ENCODE assay signal across 31 cellular contexts in genomic region chr17:14621826-14622621, GRCh38.
DNase-seq lines count a peak whose midpoint lies in the region; ATAC-seq and TF ChIP-seq lines count a peak whose summit lies in the region.
"Had no signal": no experiment of that assay in that cellular context is flagged by ENCODE, and none has a peak within 500 bp of the region (broad histone marks: within the 10 kb centered on the region; RNA-seq: fewer than 3 reads in every experiment).

No MANE protein-coding gene starts in this region.

- H3K27me3 Mint-ChIP-seq in stimulated activated memory B cell treated with anti-CD40 and anti-IgM and Interleukin-4, amounts not matched to agents 10 μg/mL and 1 μg/mL and 100 μg/mL, for 72 hours, result peaks cover 41% of the 10 kb centered on the region
- H3K27me3 Mint-ChIP-seq: dendritic cell treated with granulocyte-macrophage colony-stimulating factor and Interleukin-4, amounts not matched to agents 40 ng/mL and 50 ng/mL, for 4 days had no signal

- H3K79me2 ChIP-seq in osteoblast (ENCODE audit: insufficient read depth, low read length), result no peaks in the 10 kb centered on the region

- H4K20me1 ChIP-seq in osteoblast (ENCODE audit: insufficient read depth, low read length), result no peaks in the 10 kb centered on the region

- H3K4me3 ChIP-seq in HEK293 (ENCODE audit: low read depth, low read length), result no peak overlapping the region
- no peak overlapping the region for H3K4me3 ChIP-seq in osteoblast (ENCODE audit: insufficient read depth, low read length)
- H3K4me3 ChIP-seq: pancreas had no signal

- H3K27ac Mint-ChIP-seq in stimulated activated memory B cell treated with anti-CD40 and anti-IgM and Interleukin-4, amounts not matched to agents 10 μg/mL and 1 μg/mL and 100 μg/mL, for 72 hours, result no peak overlapping the region
- H3K27ac Mint-ChIP-seq: activated naive CD4-positive, alpha-beta T cell treated with anti-CD3 and anti-CD28 coated beads, Interleukin-2, amount 50 U/mL, for 24 hours; activated T-helper 2 cell treated with anti-CD3 and anti-CD28 coated beads, Interferon-gamma antibody, Interleukin-2, Interleukin-4, amounts not matched to agents 10 μg/mL and 5 μg/mL and 100 μg/mL, durations not matched to agents 14 hours and 24 hours and 36 hours; dendritic cell treated with granulocyte-macrophage colony-stimulating factor and Interleukin-4, amounts not matched to agents 40 ng/mL and 50 ng/mL, for 4 days; endodermal cell; naive thymus-derived CD4-positive, alpha-beta T cell; T-helper 2 cell treated with Interferon-gamma antibody and Interleukin-4, amounts not matched to agents 5 μg/mL and 100 μg/mL, for 36 hours; type B pancreatic cell had no signal

- no peaks in the 10 kb centered on the region for H3K36me3 Mint-ChIP-seq in stimulated activated memory B cell treated with anti-CD40 and anti-IgM and Interleukin-4, amounts not matched to agents 10 μg/mL and 1 μg/mL and 100 μg/mL, for 72 hours
- H3K36me3 Mint-ChIP-seq: activated naive CD4-positive, alpha-beta T cell treated with anti-CD3 and anti-CD28 coated beads, Interleukin-2, amount 50 U/mL, for 24 hours; brain; naive thymus-derived CD4-positive, alpha-beta T cell; type B pancreatic cell had no signal

- H2AFZ ChIP-seq in osteoblast (ENCODE audit: low read length), result peak overlapping the region; percentile 20

- ATAC-seq in foreskin keratinocyte (peak; percentile 56), HG03175 (IDR thresholded peaks at IDR 0.05; ENCODE audit: unreplicated experiment) (no peak)
- ATAC-seq in stimulated activated memory B cell treated with anti-CD40 and anti-IgM and Interleukin-4, amounts not matched to agents 10 μg/mL and 1 μg/mL and 100 μg/mL, for 72 hours, result no peak
- ATAC-seq: esophagus mucosa; naive thymus-derived CD4-positive, alpha-beta T cell; pancreas had no signal

- H3K27ac ChIP-seq in HEK293 (ENCODE audit: extremely low read depth, low read depth, low read length), result peak overlapping the region; percentile 84
- peak overlapping the region; percentile 40 for H3K27ac ChIP-seq in foreskin keratinocyte
- H3K27ac ChIP-seq in osteoblast (ENCODE audit: low read depth, low read length), result no peak overlapping the region
- H3K27ac ChIP-seq: pancreas, VCaP had no signal

- no peaks in the 10 kb centered on the region for H3K9me3 Mint-ChIP-seq in stimulated activated memory B cell treated with anti-CD40 and anti-IgM and Interleukin-4, amounts not matched to agents 10 μg/mL and 1 μg/mL and 100 μg/mL, for 72 hours
- H3K9me3 Mint-ChIP-seq: activated naive CD4-positive, alpha-beta T cell treated with anti-CD3 and anti-CD28 coated beads, Interleukin-2, amount 50 U/mL, for 24 hours; activated T-helper 2 cell treated with anti-CD3 and anti-CD28 coated beads, Interferon-gamma antibody, Interleukin-2, Interleukin-4, amounts not matched to agents 10 μg/mL and 5 μg/mL and 100 μg/mL, durations not matched to agents 14 hours and 24 hours and 36 hours; endodermal cell; T-helper 2 cell treated with Interferon-gamma antibody and Interleukin-4, amounts not matched to agents 5 μg/mL and 100 μg/mL, for 36 hours; type B pancreatic cell had no signal

- POLR2A ChIA-PET in HEK293 (lab: Yijun Ruan, JAX), result interaction anchor here (2.1 kb wide), 1 partner anchor 321 kb away, joined by 14 read pairs; the partner anchor contains the start of gene HS3ST3B1

- no peaks in the 10 kb centered on the region for H3K4me1 Mint-ChIP-seq in stimulated activated memory B cell treated with anti-CD40 and anti-IgM and Interleukin-4, amounts not matched to agents 10 μg/mL and 1 μg/mL and 100 μg/mL, for 72 hours
- H3K4me1 Mint-ChIP-seq: activated naive CD4-positive, alpha-beta T cell treated with anti-CD3 and anti-CD28 coated beads, Interleukin-2, amount 50 U/mL, for 24 hours had no signal

- CTCF ChIA-PET in HEK293 (lab: Yijun Ruan, JAX), result interaction anchor here (0.8 kb wide), 1 partner anchor 194 kb away, joined by 3 read pairs; no protein-coding TSS in a partner anchor

- H3K4me3 Mint-ChIP-seq in stimulated activated memory B cell treated with anti-CD40 and anti-IgM and Interleukin-4, amounts not matched to agents 10 μg/mL and 1 μg/mL and 100 μg/mL, for 72 hours, result no peak overlapping the region
- H3K4me3 Mint-ChIP-seq: activated naive CD4-positive, alpha-beta T cell treated with anti-CD3 and anti-CD28 coated beads, Interleukin-2, amount 50 U/mL, for 24 hours; dendritic cell treated with granulocyte-macrophage colony-stimulating factor and Interleukin-4, amounts not matched to agents 40 ng/mL and 50 ng/mL, for 4 days; endodermal cell; naive thymus-derived CD4-positive, alpha-beta T cell; T-helper 2 cell treated with Interferon-gamma antibody and Interleukin-4, amounts not matched to agents 5 μg/mL and 100 μg/mL, for 36 hours; type B pancreatic cell had no signal

- TF ChIP-seq CTCF in HEK293 (tag by site-specific recombination; IDR thresholded peaks at IDR 0.05), result no peak
- no peak for TF ChIP-seq CTCF in foreskin keratinocyte (conservative IDR thresholded peaks at IDR 0.05)
- TF ChIP-seq CTCF in osteoblast (IDR thresholded peaks at IDR 0.05; ENCODE audit: extremely low read depth, low read depth, low read length), result no peak
- no peak for TF ChIP-seq CTCF in GM13977 (IDR thresholded peaks at IDR 0.05; ENCODE audit: extremely low read depth, insufficient read depth, missing control alignments)

- peak; percentile 87 to 93 for DNase-seq in NOMO-1 (lab: John Stamatoyannopoulos, UW; ENCODE audit: unreplicated experiment in 2 of 2)
- DNase-seq in foreskin keratinocyte, result no peak
- DNase-seq in osteoblast (ENCODE audit: insufficient read length, low spot score, missing footprints), result no peak
- DNase-seq in GM13977 (ENCODE audit: low spot score), result no peak
- DNase-seq: activated CD4-positive, alpha-beta T cell treated with anti-CD3 and anti-CD28 coated beads for 48 hours; amniotic stem cell; C1 segment of cervical spinal cord; Caco-2; DMS79 treated with DMSO at 0.1 percent for 48 hours; endodermal cell; Karpas-422; naive thymus-derived CD4-positive, alpha-beta T cell; NCI-H1092; NCI-H1930; NCI-H524 treated with DMSO at 0.1 percent for 48 hours; pancreas; retina; SHP77 treated with DMSO at 0.1 percent for 48 hours; small intestine; stimulated activated naive CD4-positive, alpha-beta T cell had no signal

- no peaks in the 10 kb centered on the region for H3K9me3 ChIP-seq in HEK293 (ENCODE audit: control insufficient read depth, insufficient read depth, low read depth, low read length)
- H3K9me3 ChIP-seq in osteoblast (ENCODE audit: low read depth, low read length), result no peaks in the 10 kb centered on the region
- H3K9me3 ChIP-seq: Caco-2, pancreas had no signal

- no peak overlapping the region for H3K4me2 ChIP-seq in osteoblast (ENCODE audit: insufficient read depth, low read length)

- in situ Hi-C loops in GM13977 (cut with MboI; ENCODE audit: low pct_unique_long_range_greater_than_20kb, low sequenced_read_pairs, unreplicated experiment), result no loop called here

- H3K36me3 ChIP-seq in HEK293 (ENCODE audit: control insufficient read depth in 2 of 2, insufficient read depth in 1 of 2, low read length in 2 of 2) (no peaks in the 10 kb centered on the region), osteoblast (ENCODE audit: insufficient read depth, low read length) (no peaks in the 10 kb centered on the region)
- H3K36me3 ChIP-seq: pancreas had no signal

- H3K4me1 ChIP-seq in HEK293 (ENCODE audit: control insufficient read depth, insufficient read depth, low read length), result peaks cover 19% of the 10 kb centered on the region
- peaks cover 24% of the 10 kb centered on the region for H3K4me1 ChIP-seq in foreskin keratinocyte
- no peaks in the 10 kb centered on the region for H3K4me1 ChIP-seq in osteoblast (ENCODE audit: insufficient read depth, low read length)
- H3K4me1 ChIP-seq: Caco-2, pancreas had no signal

- no peaks in the 10 kb centered on the region for H3K27me3 ChIP-seq in foreskin keratinocyte
- H3K27me3 ChIP-seq in osteoblast (ENCODE audit: insufficient read depth, low read length), result peaks cover 5% of the 10 kb centered on the region
- H3K27me3 ChIP-seq: pancreas had no signal

TF ChIP-seq in HEK293, 187 proteins besides CTCF, POLR2A, EP300 and RAD21 (continues in another document):
- TF ChIP-seq ZBTB17 (tag by site-specific recombination; IDR thresholded peaks at IDR 0.05), result peak; percentile 71
- no peak for TF ChIP-seq ZNF488 (tag by site-specific recombination; IDR thresholded peaks at IDR 0.05)
- TF ChIP-seq, protein P1, sequence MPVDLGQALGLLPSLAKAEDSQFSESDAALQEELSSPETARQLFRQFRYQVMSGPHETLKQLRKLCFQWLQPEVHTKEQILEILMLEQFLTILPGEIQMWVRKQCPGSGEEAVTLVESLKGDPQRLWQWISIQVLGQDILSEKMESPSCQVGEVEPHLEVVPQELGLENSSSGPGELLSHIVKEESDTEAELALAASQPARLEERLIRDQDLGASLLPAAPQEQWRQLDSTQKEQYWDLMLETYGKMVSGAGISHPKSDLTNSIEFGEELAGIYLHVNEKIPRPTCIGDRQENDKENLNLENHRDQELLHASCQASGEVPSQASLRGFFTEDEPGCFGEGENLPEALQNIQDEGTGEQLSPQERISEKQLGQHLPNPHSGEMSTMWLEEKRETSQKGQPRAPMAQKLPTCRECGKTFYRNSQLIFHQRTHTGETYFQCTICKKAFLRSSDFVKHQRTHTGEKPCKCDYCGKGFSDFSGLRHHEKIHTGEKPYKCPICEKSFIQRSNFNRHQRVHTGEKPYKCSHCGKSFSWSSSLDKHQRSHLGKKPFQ (tag by site-specific recombination; IDR thresholded peaks at IDR 0.05), result peak; percentile 98
- TF ChIP-seq ZNF549 (tag by site-specific recombination; IDR thresholded peaks at IDR 0.05), result no peak
- no peak for TF ChIP-seq KLF10 (tag by site-specific recombination; IDR thresholded peaks at IDR 0.05)
- TF ChIP-seq HOXD13 (CRISPR knock-in tag; IDR thresholded peaks at IDR 0.05; ENCODE audit: borderline replicate concordance), result no peak
- no peak for TF ChIP-seq EGR2 (tag by site-specific recombination; IDR thresholded peaks at IDR 0.05; ENCODE audit: low read depth)
- TF ChIP-seq ZNF114 (tag by site-specific recombination; IDR thresholded peaks at IDR 0.05), result no peak
- TF ChIP-seq GLIS2 (tag by site-specific recombination; IDR thresholded peaks at IDR 0.05), result no peak
- TF ChIP-seq ZNF350 (tag by site-specific recombination; IDR thresholded peaks at IDR 0.05), result no peak
- TF ChIP-seq ZNF311 (tag by site-specific recombination; IDR thresholded peaks at IDR 0.05; ENCODE audit: borderline replicate concordance), result no peak
- no peak for TF ChIP-seq ZNF248 (tag by site-specific recombination; IDR thresholded peaks at IDR 0.05)
- TF ChIP-seq ZNF777 (tag by site-specific recombination; IDR thresholded peaks at IDR 0.05; ENCODE audit: borderline replicate concordance), result no peak

Comparison
In these comparisons a context has a peak if more than half of its experiments do, and no peak if none do; other contexts are left out.
1. DNase-seq: peak in NOMO-1 (2 of 2); none in foreskin keratinocyte (0 of 2), osteoblast (single experiment) and GM13977 (single experiment).